Comparison of ENCODE assay signal across 20 cellular contexts in genomic region chr2:20563833-20564232, GRCh38.
A peak's percentile ranks its signal among the peaks of the same experiment; 100 is the strongest.
DNase-seq lines count a peak whose midpoint lies in the region; ATAC-seq and TF ChIP-seq lines count a peak whose summit lies in the region.
"Had no signal": no experiment of that assay in that cellular context is flagged by ENCODE, and none has a peak within 500 bp of the region (broad histone marks: within the 10 kb centered on the region; RNA-seq: fewer than 3 reads in every experiment).

No MANE protein-coding gene starts in this region.

- no peaks in the 10 kb centered on the region for H3K27me3 ChIP-seq in Karpas-422 (ENCODE audit: low read length)
- H3K27me3 ChIP-seq in mesenchymal stem cell (ENCODE audit: control insufficient read depth in 1 of 2, insufficient read depth in 1 of 2, low read length in 2 of 2), result peaks cover 0 to 4% of the 10 kb centered on the region in 2 experiments
- no peaks in the 10 kb centered on the region for H3K27me3 ChIP-seq in lower lobe of right lung (ENCODE audit: low read depth)

- H3K4me3 Mint-ChIP-seq in brain (no peak overlapping the region), immature natural killer cell (no peak overlapping the region)
- H3K4me3 Mint-ChIP-seq: activated CD8-positive, alpha-beta T cell treated with anti-CD3 and anti-CD28 coated beads for 36 hours; activated naive CD8-positive, alpha-beta T cell treated with anti-CD3 and anti-CD28 coated beads, Interleukin-2, amount 10 ng/mL, durations not matched to agents 7 days and 5 days; activated T-cell treated with anti-CD3 and anti-CD28 coated beads, Interleukin-2, amount 50 U/mL, for 72 hours; nephron progenitor cell had no signal

- peaks cover 12% of the 10 kb centered on the region; the same call in 1 of the 2 replicates for H4K20me1 ChIP-seq in Karpas-422 (ENCODE audit: insufficient read depth, low read depth, low read length)

- no peaks in the 10 kb centered on the region for H3K79me1 ChIP-seq in mesenchymal stem cell (replicated peaks; ENCODE audit: low read length, poor library complexity, severe bottlenecking)

- H4K91ac ChIP-seq in mesenchymal stem cell (ENCODE audit: low read length), result no peak overlapping the region

- H2BK15ac ChIP-seq in mesenchymal stem cell (ENCODE audit: low read depth, poor library complexity, severe bottlenecking), result peak overlapping the region; percentile 4

- H3K27me3 Mint-ChIP-seq in brain, result no peaks in the 10 kb centered on the region
- H3K27me3 Mint-ChIP-seq in immature natural killer cell (ENCODE audit: low read depth in 3 of 3), result peaks cover 0 to 3% (median 1%) of the 10 kb centered on the region in 3 donors

- peaks cover 11% of the 10 kb centered on the region; the same call in 1 of the 2 replicates for H3K4me1 ChIP-seq in Karpas-422 (ENCODE audit: low read length)
- peaks cover 45% of the 10 kb centered on the region for H3K4me1 ChIP-seq in mesenchymal stem cell (ENCODE audit: control insufficient read depth, insufficient read depth, low read depth, low read length)
- peaks cover 5% of the 10 kb centered on the region for H3K4me1 ChIP-seq in lower lobe of right lung

- no peak overlapping the region for H2BK5ac ChIP-seq in mesenchymal stem cell (ENCODE audit: low read depth, low read length, poor library complexity, severe bottlenecking)

- no peak overlapping the region for H2AFZ ChIP-seq in Karpas-422 (ENCODE audit: low read length)
- H2AFZ ChIP-seq in mesenchymal stem cell (ENCODE audit: low read depth, low read length), result no peak overlapping the region

- H3K27ac ChIP-seq in Karpas-422 (ENCODE audit: low read length), result no peak overlapping the region
- H3K27ac ChIP-seq in mesenchymal stem cell (ENCODE audit: low read length, poor library complexity, severe bottlenecking), result no peak overlapping the region
- no peak overlapping the region for H3K27ac ChIP-seq in lower lobe of right lung
- H3K27ac ChIP-seq: VCaP had no signal

- intact Hi-C loops in lower lobe of right lung (cut with DNase I), result no loop called here

- no peaks in the 10 kb centered on the region for H3K9me2 ChIP-seq in Karpas-422 (replicated peaks; ENCODE audit: insufficient read depth, low read length)

- peak overlapping the region in 1 of 2 experiments; percentile 61 for H2BK12ac ChIP-seq in mesenchymal stem cell (ENCODE audit: low read length in 2 of 2)

- WGBS in mesenchymal stem cell, result 74% methylated on average over 5 of the region's 5 CpGs

- no peak overlapping the region for H3K23ac ChIP-seq in mesenchymal stem cell (ENCODE audit: low read length in 2 of 2)

- no peaks in the 10 kb centered on the region for H3K79me2 ChIP-seq in Karpas-422 (ENCODE audit: low read length)

- H3K4me3 ChIP-seq in Karpas-422 (ENCODE audit: low read length), result no peak overlapping the region
- no peak overlapping the region for H3K4me3 ChIP-seq in mesenchymal stem cell (ENCODE audit: insufficient read depth in 1 of 2, low read depth in 1 of 2, low read length in 2 of 2)
- no peak overlapping the region for H3K4me3 ChIP-seq in lower lobe of right lung

- H3K36me3 ChIP-seq in Karpas-422 (ENCODE audit: insufficient read depth, low read length) (no peaks in the 10 kb centered on the region), mesenchymal stem cell (ENCODE audit: control insufficient read depth in 1 of 2, insufficient read depth in 2 of 2, low read depth in 1 of 2, low read length in 2 of 2) (no peaks in the 10 kb centered on the region), lower lobe of right lung (no peaks in the 10 kb centered on the region)

- H3K36me3 Mint-ChIP-seq in brain (no peaks in the 10 kb centered on the region), immature natural killer cell (no peaks in the 10 kb centered on the region)
- H3K36me3 Mint-ChIP-seq: activated naive CD8-positive, alpha-beta T cell treated with anti-CD3 and anti-CD28 coated beads, Interleukin-2, amount 10 ng/mL, durations not matched to agents 7 days and 5 days had no signal

- H3K14ac ChIP-seq in mesenchymal stem cell (ENCODE audit: low read length in 2 of 2), result no peak overlapping the region

- H2BK120ac ChIP-seq in mesenchymal stem cell (ENCODE audit: low read depth, low read length), result no peak overlapping the region

- H3K9me3 Mint-ChIP-seq in brain (peaks cover 0 to 2% (median 0%) of the 10 kb centered on the region in 5 experiments), immature natural killer cell (no peaks in the 10 kb centered on the region)
- H3K9me3 Mint-ChIP-seq: activated CD8-positive, alpha-beta T cell treated with anti-CD3 and anti-CD28 coated beads for 36 hours; activated naive CD8-positive, alpha-beta T cell treated with anti-CD3 and anti-CD28 coated beads, Interleukin-2, amount 10 ng/mL, durations not matched to agents 7 days and 5 days; activated T-cell treated with anti-CD3 and anti-CD28 coated beads, Interleukin-2, amount 50 U/mL, for 72 hours; nephron progenitor cell had no signal

- H2AK5ac ChIP-seq in mesenchymal stem cell (ENCODE audit: low read length, severe bottlenecking), result peak overlapping the region; percentile 1

- ATAC-seq in lower lobe of right lung, result no peak
- ATAC-seq: activated CD8-positive, alpha-beta T cell treated with anti-CD3 and anti-CD28 coated beads for 36 hours; activated T-cell treated with anti-CD3 and anti-CD28 coated beads, Interleukin-2, amount 50 U/mL, for 72 hours; HepG2 had no signal

- no peak overlapping the region for H3K4ac ChIP-seq in mesenchymal stem cell (ENCODE audit: low read depth in 1 of 2, low read length in 2 of 2)

- no peak for TF ChIP-seq CTCF in brain (conservative IDR thresholded peaks at IDR 0.05)
- TF ChIP-seq CTCF in lower lobe of right lung (IDR thresholded peaks at IDR 0.05), result no peak

- H3K4me1 Mint-ChIP-seq in brain (peaks cover 59% of the 10 kb centered on the region), immature natural killer cell (no peaks in the 10 kb centered on the region)
- H3K4me1 Mint-ChIP-seq: activated naive CD8-positive, alpha-beta T cell treated with anti-CD3 and anti-CD28 coated beads, Interleukin-2, amount 10 ng/mL, durations not matched to agents 7 days and 5 days had no signal

- H3K9ac ChIP-seq in Karpas-422 (ENCODE audit: low read length), result no peak overlapping the region
- no peak overlapping the region for H3K9ac ChIP-seq in mesenchymal stem cell (ENCODE audit: low read length)

- DNase-seq in Daoy (ENCODE audit: low read depth) (peak; percentile 58), Karpas-422 (peak; percentile 48), mesenchymal stem cell (no peak), immature natural killer cell (no peak), lower lobe of right lung (no peak)
- no peak for DNase-seq in activated CD4-positive, alpha-beta T cell treated with anti-CD3 and anti-CD28 coated beads, Interleukin-2, amount 50 U/mL, for 48 hours
- DNase-seq: activated CD8-positive, alpha-beta T cell treated with anti-CD3 and anti-CD28 coated beads for 36 hours; activated naive CD8-positive, alpha-beta T cell treated with anti-CD3 and anti-CD28 coated beads, Interleukin-2, amount 10 ng/mL, durations not matched to agents 7 days and 5 days; activated T-cell treated with anti-CD3 and anti-CD28 coated beads, Interleukin-2, amount 50 U/mL, for 72 hours; C1 segment of cervical spinal cord; DMS153; effector memory CD4-positive, alpha-beta T cell; MV-4-11; NCI-H2029 treated with DMSO at 0.1 percent for 48 hours; NCI-H510A treated with DMSO at 0.1 percent for 48 hours; nephron progenitor cell; stimulated activated CD4-positive, alpha-beta T cell treated with anti-CD3 and anti-CD28 coated beads, Interleukin-1b, Interleukin-23, amount 100 ng/mL, for 48 hours had no signal

- peak overlapping the region in 3 of 5 experiments; percentile 2 to 70 (median 28) for H3K27ac Mint-ChIP-seq in brain
- H3K27ac Mint-ChIP-seq in immature natural killer cell, result no peak overlapping the region
- H3K27ac Mint-ChIP-seq: activated CD8-positive, alpha-beta T cell treated with anti-CD3 and anti-CD28 coated beads for 36 hours; activated naive CD8-positive, alpha-beta T cell treated with anti-CD3 and anti-CD28 coated beads, Interleukin-2, amount 10 ng/mL, durations not matched to agents 7 days and 5 days; activated T-cell treated with anti-CD3 and anti-CD28 coated beads, Interleukin-2, amount 50 U/mL, for 72 hours; nephron progenitor cell had no signal

- no peak overlapping the region for H3K18ac ChIP-seq in mesenchymal stem cell (ENCODE audit: low read depth in 1 of 2, low read length in 2 of 2)

- H3K4me2 ChIP-seq in Karpas-422 (ENCODE audit: low read depth, low read length, poor library complexity, severe bottlenecking) (no peak overlapping the region), mesenchymal stem cell (ENCODE audit: low read length, poor library complexity, severe bottlenecking) (no peak overlapping the region)

- H3K9me3 ChIP-seq in Karpas-422 (ENCODE audit: low read length) (no peaks in the 10 kb centered on the region), mesenchymal stem cell (ENCODE audit: control insufficient read depth, low read length) (no peaks in the 10 kb centered on the region), lower lobe of right lung (no peaks in the 10 kb centered on the region)

- no peak overlapping the region for H4K8ac ChIP-seq in mesenchymal stem cell (ENCODE audit: low read length)

Comparison
In these comparisons a context has a peak if more than half of its experiments do, and no peak if none do; other contexts are left out.
1. DNase-seq: peak in Daoy (single experiment) and Karpas-422 (single experiment); none in mesenchymal stem cell (single experiment), immature natural killer cell (0 of 3), lower lobe of right lung (single experiment) and activated CD4-positive, alpha-beta T cell treated with anti-CD3 and anti-CD28 coated beads, Interleukin-2, amount 50 U/mL, for 48 hours (0 of 2).
2. H3K27ac Mint-ChIP-seq: peak in brain (3 of 5); none in immature natural killer cell (0 of 6).